In genomic region chr4:113445286-113445685, GRCh38 we compare ENCODE assay signal across 12 cellular contexts.
DNase-seq lines count a peak whose midpoint lies in the region; ATAC-seq, FAIRE-seq and TF ChIP-seq lines count a peak whose summit lies in the region.
"Had no signal": no experiment of that assay in that cellular context is flagged by ENCODE, and none has a peak within 500 bp of the region (broad histone marks: within the 10 kb centered on the region; RNA-seq: fewer than 3 reads in every experiment).

No MANE protein-coding gene starts in this region.

- no peak for ATAC-seq in stimulated activated naive B cell treated with anti-CD40 and anti-IgM and Interleukin-4, amounts not matched to agents 10 μg/mL and 1 μg/mL and 100 μg/mL, for 72 hours (replicated peaks)

- H3K4me3 ChIP-seq in bronchial epithelial cell (ENCODE audit: low read depth, low read length) = no peak overlapping the region
- no peak overlapping the region for H3K4me3 ChIP-seq in mesodermal cell (ENCODE audit: extremely low read depth, insufficient read depth, low read length, poor library complexity, severe bottlenecking)
- H3K4me3 ChIP-seq: SK-N-MC had no signal

- H3K27ac Mint-ChIP-seq in stimulated activated naive B cell treated with anti-CD40 and anti-IgM and Interleukin-4, amounts not matched to agents 10 μg/mL and 1 μg/mL and 100 μg/mL, for 72 hours = no peak overlapping the region
- H3K27ac Mint-ChIP-seq: activated naive CD4-positive, alpha-beta T cell treated with anti-CD3 and anti-CD28 coated beads, Interleukin-2, amount 50 U/mL, for 72 hours; CD8-positive, alpha-beta memory T cell had no signal

- no peaks in the 10 kb centered on the region for H3K27me3 ChIP-seq in bronchial epithelial cell (ENCODE audit: control insufficient read depth, insufficient read depth, low read length)

- no peaks in the 10 kb centered on the region for H3K9me3 ChIP-seq in mesodermal cell (ENCODE audit: control insufficient read depth, low read length)

- H3K27ac ChIP-seq in mesodermal cell (ENCODE audit: low read depth, low read length, severe bottlenecking) = peak overlapping the region; percentile 67
- H3K27ac ChIP-seq: SK-N-MC had no signal

- peaks cover 13 to 16% of the 10 kb centered on the region in 2 donors for H3K36me3 Mint-ChIP-seq in stimulated activated naive B cell treated with anti-CD40 and anti-IgM and Interleukin-4, amounts not matched to agents 10 μg/mL and 1 μg/mL and 100 μg/mL, for 72 hours

- peaks cover 11 to 14% of the 10 kb centered on the region in 2 donors for H3K4me1 Mint-ChIP-seq in stimulated activated naive B cell treated with anti-CD40 and anti-IgM and Interleukin-4, amounts not matched to agents 10 μg/mL and 1 μg/mL and 100 μg/mL, for 72 hours

- H3K27me3 Mint-ChIP-seq in stimulated activated naive B cell treated with anti-CD40 and anti-IgM and Interleukin-4, amounts not matched to agents 10 μg/mL and 1 μg/mL and 100 μg/mL, for 72 hours = no peaks in the 10 kb centered on the region

- DNase-seq in stimulated activated CD4-positive, alpha-beta T cell treated with anti-CD3 and anti-CD28 coated beads, Interleukin-1b, Interleukin-23, amount 100 ng/mL, for 48 hours = peak; percentile 23
- no peak for DNase-seq in stimulated activated CD4-positive, alpha-beta T cell treated with anti-CD3 and anti-CD28 coated beads, Interleukin-12 subunit alpha, Interleukin-12 subunit beta, amount 100 ng/mL, for 4 hours
- peak; percentile 97 for DNase-seq in bronchial epithelial cell (ENCODE audit: low read depth)
- DNase-seq in NCI-H2107 treated with DMSO at 0.1 percent for 48 hours (lab: John Stamatoyannopoulos, UW; ENCODE audit: unreplicated experiment) = no peak
- DNase-seq in NCI-H510A (lab: John Stamatoyannopoulos, UW) = no peak
- DNase-seq in HT-29 (ENCODE audit: low spot score) = no peak
- DNase-seq in stimulated activated naive B cell treated with anti-CD40 and anti-IgM and Interleukin-4, amounts not matched to agents 10 μg/mL and 1 μg/mL and 100 μg/mL, for 72 hours = no peak
- DNase-seq: CD8-positive, alpha-beta memory T cell; midbrain had no signal

- 82 to 90% methylated on average over 5 of the region's 5 CpGs for WGBS in mesodermal cell (ENCODE audit: insufficient coverage in 2 of 2), 2 experiments

- H3K9me3 Mint-ChIP-seq in stimulated activated naive B cell treated with anti-CD40 and anti-IgM and Interleukin-4, amounts not matched to agents 10 μg/mL and 1 μg/mL and 100 μg/mL, for 72 hours = peaks cover 3 to 10% of the 10 kb centered on the region in 2 donors

- H3K4me3 Mint-ChIP-seq in stimulated activated naive B cell treated with anti-CD40 and anti-IgM and Interleukin-4, amounts not matched to agents 10 μg/mL and 1 μg/mL and 100 μg/mL, for 72 hours = no peak overlapping the region
- H3K4me3 Mint-ChIP-seq: CD8-positive, alpha-beta memory T cell had no signal

- no peak for TF ChIP-seq CTCF in bronchial epithelial cell (IDR thresholded peaks at IDR 0.05; ENCODE audit: insufficient read depth, low read length, severe bottlenecking)

- FAIRE-seq in bronchial epithelial cell (lab: Jason Lieb, UNC) = peak; percentile 92

- no peaks in the 10 kb centered on the region for H3K4me1 ChIP-seq in mesodermal cell (ENCODE audit: control insufficient read depth, insufficient read depth, low read length, poor library complexity, severe bottlenecking)

- H3K36me3 ChIP-seq in bronchial epithelial cell (ENCODE audit: control insufficient read depth, insufficient read depth, low read length) (no peaks in the 10 kb centered on the region), mesodermal cell (ENCODE audit: control insufficient read depth, insufficient read depth, low read length) (no peaks in the 10 kb centered on the region)

Comparison
In these comparisons a context has a peak if more than half of its experiments do, and no peak if none do; other contexts are left out.
1. DNase-seq: peak in stimulated activated CD4-positive, alpha-beta T cell treated with anti-CD3 and anti-CD28 coated beads, Interleukin-1b, Interleukin-23, amount 100 ng/mL, for 48 hours (single experiment) and bronchial epithelial cell (single experiment); none in stimulated activated CD4-positive, alpha-beta T cell treated with anti-CD3 and anti-CD28 coated beads, Interleukin-12 subunit alpha, Interleukin-12 subunit beta, amount 100 ng/mL, for 4 hours (single experiment), NCI-H2107 treated with DMSO at 0.1 percent for 48 hours (single experiment), NCI-H510A (single experiment), HT-29 (single experiment) and stimulated activated naive B cell treated with anti-CD40 and anti-IgM and Interleukin-4, amounts not matched to agents 10 μg/mL and 1 μg/mL and 100 μg/mL, for 72 hours (single experiment).